In genomic region chr16:88754912-88755744, GRCh38 we compare ENCODE assay signal across 1 cellular context.
TF ChIP-seq lines count a peak whose summit lies in the region.

No MANE protein-coding gene starts in this region.

TF ChIP-seq in HepG2, 621 proteins besides CTCF, POLR2A, EP300 and RAD21:
- no peak for TF ChIP-seq MED13 (CRISPR knock-in tag; IDR thresholded peaks at IDR 0.05)
- TF ChIP-seq TOPORS (CRISPR knock-in tag; IDR thresholded peaks at IDR 0.05), result no peak
- no peak for TF ChIP-seq ZNF879 (CRISPR knock-in tag; IDR thresholded peaks at IDR 0.05)
- TF ChIP-seq ZNF367 (CRISPR knock-in tag; IDR thresholded peaks at IDR 0.05; ENCODE audit: borderline replicate concordance), result no peak
- peak; percentile 21 for TF ChIP-seq AGO2 (optimal IDR thresholded peaks at IDR 0.05; ENCODE audit: low read depth, low read length)
- no peak for TF ChIP-seq MAFF (IDR thresholded peaks at IDR 0.05; ENCODE audit: low read depth, low read length)
- TF ChIP-seq ETV5 (CRISPR knock-in tag; IDR thresholded peaks at IDR 0.05; ENCODE audit: borderline replicate concordance), result no peak
TF ChIP-seq in HepG2: peak in this region for 1.
